ENCODE assay signal across 30 cellular contexts in the genomic region with DNA sequence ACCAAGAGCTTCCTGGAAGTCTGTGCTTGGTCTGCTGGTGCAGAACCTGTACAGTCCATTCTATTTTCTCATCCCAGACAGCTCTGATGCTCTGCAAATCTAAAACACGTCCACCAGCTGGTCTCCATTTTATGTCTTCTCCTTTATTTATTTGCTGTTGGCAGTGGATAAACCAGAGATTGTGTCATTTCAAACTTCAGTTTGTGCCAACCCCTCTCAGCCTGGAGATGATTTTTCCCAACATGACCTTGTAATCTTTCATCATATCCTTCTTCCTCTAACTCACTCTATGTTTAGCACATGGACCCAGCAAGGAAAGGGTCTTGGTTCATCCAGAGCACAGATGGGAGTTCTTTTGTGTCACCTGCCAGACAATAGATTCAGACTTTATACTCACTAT.
"Had no signal": no experiment of that assay in that cellular context is flagged by ENCODE, and none has a peak within 500 bp of the region (broad histone marks: within the 10 kb centered on the region; RNA-seq: fewer than 3 reads in every experiment).

No MANE protein-coding gene starts in this region.

- H3K27me3 ChIP-seq: ovary, right lobe of liver, sigmoid colon, suprapubic skin, testis, tibial artery, transverse colon, upper lobe of right lung, uterus had no signal

- H3K27ac Mint-ChIP-seq: naive thymus-derived CD4-positive, alpha-beta T cell; natural killer cell treated with Interleukin-12 subunit alpha and Interleukin-12 subunit beta and Interleukin-15 and Interleukin-18, amount 100 ng/mL, for 72 hours; neural progenitor cell; progenitor cell of endocrine pancreas; stimulated activated memory B cell treated with anti-CD40 and anti-IgM and Interleukin-4, amounts not matched to agents 10 μg/mL and 1 μg/mL and 100 μg/mL, for 72 hours; stimulated activated naive CD8-positive, alpha-beta T cell treated with anti-CD3 and anti-CD28 coated beads, Interleukin-15, amount 100 ng/mL, for 72 hours; type B pancreatic cell had no signal

- H3K4me3 ChIP-seq: neural progenitor cell, ovary, psoas muscle, right lobe of liver, sigmoid colon, suprapubic skin, testis, tibial artery, transverse colon, upper lobe of right lung, uterus had no signal

- H3K27ac ChIP-seq: neural progenitor cell, ovary, parathyroid adenoma, psoas muscle, right lobe of liver, sigmoid colon, suprapubic skin, testis, tibial artery, transverse colon, upper lobe of right lung, uterus had no signal

- H3K9me3 ChIP-seq: ovary, psoas muscle, right lobe of liver, sigmoid colon, suprapubic skin, testis, tibial artery, transverse colon, upper lobe of right lung, uterus had no signal

- H3K4me1 ChIP-seq: neural progenitor cell, parathyroid adenoma, psoas muscle, right lobe of liver, testis, transverse colon, upper lobe of right lung, uterus had no signal

- H3K4me3 Mint-ChIP-seq: naive thymus-derived CD4-positive, alpha-beta T cell; natural killer cell treated with Interleukin-12 subunit alpha and Interleukin-12 subunit beta and Interleukin-15 and Interleukin-18, amount 100 ng/mL, for 72 hours; neural progenitor cell; stimulated activated memory B cell treated with anti-CD40 and anti-IgM and Interleukin-4, amounts not matched to agents 10 μg/mL and 1 μg/mL and 100 μg/mL, for 72 hours; stimulated activated naive CD8-positive, alpha-beta T cell treated with anti-CD3 and anti-CD28 coated beads, Interleukin-15, amount 100 ng/mL, for 72 hours; type B pancreatic cell had no signal

- H3K9me3 Mint-ChIP-seq: naive thymus-derived CD4-positive, alpha-beta T cell; natural killer cell treated with Interleukin-12 subunit alpha and Interleukin-12 subunit beta and Interleukin-15 and Interleukin-18, amount 100 ng/mL, for 72 hours; neural progenitor cell; stimulated activated naive CD8-positive, alpha-beta T cell treated with anti-CD3 and anti-CD28 coated beads, Interleukin-15, amount 100 ng/mL, for 72 hours; type B pancreatic cell had no signal

- H3K79me2 ChIP-seq: parathyroid adenoma had no signal

- ATAC-seq: naive thymus-derived CD4-positive, alpha-beta T cell; natural killer cell treated with Interleukin-12 subunit alpha and Interleukin-12 subunit beta and Interleukin-15 and Interleukin-18, amount 100 ng/mL, for 72 hours; psoas muscle; right cardiac atrium; stimulated activated memory B cell treated with anti-CD40 and anti-IgM and Interleukin-4, amounts not matched to agents 10 μg/mL and 1 μg/mL and 100 μg/mL, for 72 hours; stimulated activated naive CD8-positive, alpha-beta T cell treated with anti-CD3 and anti-CD28 coated beads, Interleukin-15, amount 100 ng/mL, for 72 hours; stimulated activated naive CD8-positive, alpha-beta T cell treated with anti-CD3 and anti-CD28 coated beads, Interleukin-15, Interleukin-2, amounts not matched to agents 100 U/mL and 50 U/mL, for 24 hours; upper lobe of right lung had no signal

- H3K36me3 Mint-ChIP-seq: naive thymus-derived CD4-positive, alpha-beta T cell; natural killer cell treated with Interleukin-12 subunit alpha and Interleukin-12 subunit beta and Interleukin-15 and Interleukin-18, amount 100 ng/mL, for 72 hours; neural progenitor cell; stimulated activated memory B cell treated with anti-CD40 and anti-IgM and Interleukin-4, amounts not matched to agents 10 μg/mL and 1 μg/mL and 100 μg/mL, for 72 hours; type B pancreatic cell had no signal

- H3K36me3 ChIP-seq: neural progenitor cell, ovary, right lobe of liver, sigmoid colon, suprapubic skin, tibial artery, transverse colon, upper lobe of right lung, uterus had no signal

- H2AFZ ChIP-seq: neural progenitor cell, parathyroid adenoma had no signal

- DNase-seq: naive thymus-derived CD4-positive, alpha-beta T cell; occipital lobe; ovary; posterior cingulate gyrus; psoas muscle; right cardiac atrium; right lobe of liver; sigmoid colon; small intestine; stimulated activated CD4-positive, alpha-beta T cell treated with anti-CD3 and anti-CD28 coated beads, Interleukin-12 subunit alpha, Interleukin-12 subunit beta, amount 100 ng/mL, for 4 hours; stimulated activated CD4-positive, alpha-beta T cell treated with anti-CD3 and anti-CD28 coated beads, Interleukin-1b, Interleukin-23, amount 100 ng/mL, for 48 hours; stimulated activated CD4-positive, alpha-beta T cell treated with anti-CD3 and anti-CD28 coated beads, Interleukin-4, amount 100 ng/mL, for 1 hour; stimulated activated CD4-positive, alpha-beta T cell treated with anti-CD3 and anti-CD28 coated beads, Interleukin-4, amount 100 ng/mL, for 4 hours; stimulated activated CD8-positive, alpha-beta memory T cell treated with anti-CD3 and anti-CD28 coated beads, Interleukin-4, amount 100 ng/mL, for 48 hours; stimulated activated naive CD4-positive, alpha-beta T cell; stimulated activated naive CD8-positive, alpha-beta T cell treated with anti-CD3 and anti-CD28 coated beads, Interleukin-15, amount 100 ng/mL, for 72 hours; stimulated activated naive CD8-positive, alpha-beta T cell treated with anti-CD3 and anti-CD28 coated beads, Interleukin-15, Interleukin-2, amounts not matched to agents 100 U/mL and 50 U/mL, for 24 hours; substantia nigra; testis; tibial artery; transverse colon; upper lobe of right lung; uterus had no signal

- H3K4me1 Mint-ChIP-seq: naive thymus-derived CD4-positive, alpha-beta T cell; stimulated activated memory B cell treated with anti-CD40 and anti-IgM and Interleukin-4, amounts not matched to agents 10 μg/mL and 1 μg/mL and 100 μg/mL, for 72 hours; stimulated activated naive CD8-positive, alpha-beta T cell treated with anti-CD3 and anti-CD28 coated beads, Interleukin-15, amount 100 ng/mL, for 72 hours had no signal

- H3K4me2 ChIP-seq: neural progenitor cell had no signal

- H3K9ac ChIP-seq: neural progenitor cell, parathyroid adenoma had no signal
